8 cellular contexts compared by ENCODE assay signal in genomic region chr6:118263929-118264486, GRCh38.
DNase-seq lines count a peak whose midpoint lies in the region; ATAC-seq and TF ChIP-seq lines count a peak whose summit lies in the region.

No MANE protein-coding gene starts in this region.

- H3K27me3 ChIP-seq in Loucy (ENCODE audit: insufficient read depth, low read length, poor library complexity, severe bottlenecking): no peaks in the 10 kb centered on the region
- H3K27me3 ChIP-seq in neural progenitor cell: no peaks in the 10 kb centered on the region

- H4K20me1 ChIP-seq in Loucy (ENCODE audit: insufficient read depth, low read length, poor library complexity, severe bottlenecking): no peaks in the 10 kb centered on the region
- no peaks in the 10 kb centered on the region for H4K20me1 ChIP-seq in neural progenitor cell (ENCODE audit: low read depth)

- no peak overlapping the region for H3K4me3 Mint-ChIP-seq in neural progenitor cell

- no peak overlapping the region for H2AFZ ChIP-seq in Loucy (ENCODE audit: low read length)
- H2AFZ ChIP-seq in neural progenitor cell (replicated peaks): no peak overlapping the region

- H3K4me2 ChIP-seq in Loucy (ENCODE audit: low read depth, low read length, poor library complexity, severe bottlenecking) (no peak overlapping the region), neural progenitor cell (no peak overlapping the region)

- H3K9me3 Mint-ChIP-seq in neural progenitor cell: peaks cover 4% of the 10 kb centered on the region

- no peaks in the 10 kb centered on the region for H3K4me1 ChIP-seq in Loucy (ENCODE audit: insufficient read depth, low read length, poor library complexity, severe bottlenecking)
- H3K4me1 ChIP-seq in neural progenitor cell: no peaks in the 10 kb centered on the region

- H3K9ac ChIP-seq in Loucy (ENCODE audit: low read depth, low read length, poor library complexity, severe bottlenecking) (no peak overlapping the region), neural progenitor cell (no peak overlapping the region)

- H3K36me3 Mint-ChIP-seq in neural progenitor cell: peaks cover 31% of the 10 kb centered on the region

- H3K9me2 ChIP-seq in Loucy (replicated peaks; ENCODE audit: low read depth, low read length): no peaks in the 10 kb centered on the region

- H3K9me3 ChIP-seq in Loucy (ENCODE audit: insufficient read depth, low read depth, low read length) (no peaks in the 10 kb centered on the region), neural progenitor cell (ENCODE audit: low read depth) (no peaks in the 10 kb centered on the region)

- peaks cover 5% of the 10 kb centered on the region for H3K27me3 Mint-ChIP-seq in neural progenitor cell (ENCODE audit: insufficient read depth, low read depth)

- H3K79me2 ChIP-seq in Loucy (ENCODE audit: insufficient read depth, low read length) (no peaks in the 10 kb centered on the region), neural progenitor cell (ENCODE audit: low read depth) (no peaks in the 10 kb centered on the region)

- no peak overlapping the region for H3K27ac Mint-ChIP-seq in neural progenitor cell

- DNase-seq in cerebellar cortex (ENCODE audit: low spot score) (peak; percentile 25), neural progenitor cell (ENCODE audit: low spot score) (peak; percentile 44), RPMI8226 (no peak)
- DNase-seq in activated CD4-positive, alpha-beta T cell treated with anti-CD3 and anti-CD28 coated beads for 4 hours: no peak

- ATAC-seq in GM18867 (IDR thresholded peaks at IDR 0.05; ENCODE audit: unreplicated experiment) (peak; percentile 53), HG03039 (IDR thresholded peaks at IDR 0.05; ENCODE audit: unreplicated experiment) (no peak), HG03469 (IDR thresholded peaks at IDR 0.05; ENCODE audit: unreplicated experiment) (no peak)

- no peaks in the 10 kb centered on the region for H3K4me1 Mint-ChIP-seq in neural progenitor cell

- TF ChIP-seq CTCF in Loucy (conservative IDR thresholded peaks at IDR 0.05; ENCODE audit: low read length) (peak; percentile 76), neural progenitor cell (IDR thresholded peaks at IDR 0.05) (peak; percentile 59)

- no peak overlapping the region for H3K27ac ChIP-seq in neural progenitor cell

- no peaks in the 10 kb centered on the region for H3F3A ChIP-seq in Loucy (ENCODE audit: low read depth)
- no peaks in the 10 kb centered on the region for H3F3A ChIP-seq in neural progenitor cell (ENCODE audit: low read depth)

- H3K4me3 ChIP-seq in Loucy (ENCODE audit: low read length, poor library complexity, severe bottlenecking) (no peak overlapping the region), neural progenitor cell (no peak overlapping the region)

- H3K36me3 ChIP-seq in Loucy (ENCODE audit: insufficient read depth, low read length) (no peaks in the 10 kb centered on the region), neural progenitor cell (no peaks in the 10 kb centered on the region)

Comparison
In these comparisons a context has a peak if more than half of its experiments do, and no peak if none do; other contexts are left out.
1. DNase-seq: peak in cerebellar cortex (single experiment) and neural progenitor cell (single experiment); none in activated CD4-positive, alpha-beta T cell treated with anti-CD3 and anti-CD28 coated beads for 4 hours (0 of 2) and RPMI8226 (single experiment).